8 cellular contexts compared by ENCODE assay signal in the genomic region with DNA sequence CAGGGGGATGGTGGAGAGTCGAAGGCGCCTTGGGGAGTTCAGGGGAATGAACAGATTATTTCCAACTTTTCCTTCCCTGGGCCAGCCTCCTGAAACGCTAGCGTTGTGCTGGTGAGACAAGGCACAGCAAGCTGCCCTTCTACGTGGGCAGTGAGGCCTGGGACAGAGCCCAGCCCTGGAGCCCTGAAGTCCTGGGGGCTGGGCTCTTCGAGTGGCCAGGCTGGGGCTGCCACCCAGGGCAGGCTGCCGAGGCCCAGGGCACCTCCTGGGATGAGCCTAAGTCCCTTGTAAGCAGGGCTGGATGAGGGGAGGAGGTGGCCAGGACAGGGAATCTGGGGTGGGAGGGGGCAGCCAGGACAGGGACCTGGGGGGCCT. TPM values are rescaled to one million over a fixed set of nuclear protein-coding genes. Genes with fewer than 3 reads are reported as not detected.
DNase-seq lines count a peak whose midpoint lies in the region; ATAC-seq and TF ChIP-seq lines count a peak whose summit lies in the region.

No MANE protein-coding gene starts in this region.

- peak overlapping the region; percentile 82 for H3K4me3 Mint-ChIP-seq in CD4-positive, alpha-beta T cell
- peak overlapping the region; percentile 76 for H3K4me3 Mint-ChIP-seq in endothelial cell (ENCODE audit: unreplicated experiment)
- H3K4me3 Mint-ChIP-seq in neural progenitor cell: peak overlapping the region; percentile 83

- no peak overlapping the region for H2AFZ ChIP-seq in OCI-LY1 (ENCODE audit: low read length)
- peak overlapping the region; percentile 46 for H2AFZ ChIP-seq in neural progenitor cell (replicated peaks)

- intact Hi-C loops in CD4-positive, alpha-beta T cell (cut with DNase I, micrococcal nuclease): loop anchor here in 1 of 2 experiments (2.0 to 10.0 kb wide), 3 partner anchors 42 to 826 kb away; a partner anchor contains a TSS

- H3K4me1 ChIP-seq in OCI-LY1 (ENCODE audit: insufficient read depth, low read length, severe bottlenecking) (peaks cover 12% of the 10 kb centered on the region), neural progenitor cell (peaks cover 21% of the 10 kb centered on the region)

- POLR2A ChIA-PET in CD4-positive, alpha-beta T cell (lab: Charles Lee): interaction anchor here (2.3 kb wide), 1 partner anchor 42 kb away, joined by 9 read pairs; a partner anchor contains a TSS

- no peak for TF ChIP-seq CTCF in CD4-positive, alpha-beta T cell (IDR thresholded peaks at IDR 0.05)
- TF ChIP-seq CTCF in OCI-LY1 (IDR thresholded peaks at IDR 0.05; ENCODE audit: low read length) (no peak), endothelial cell (IDR thresholded peaks at IDR 0.05; ENCODE audit: unreplicated experiment) (no peak), neural progenitor cell (IDR thresholded peaks at IDR 0.05) (no peak)

- no peaks in the 10 kb centered on the region for H3K9me3 ChIP-seq in CD4-positive, alpha-beta T cell (ENCODE audit: control insufficient read depth, low read length)
- no peaks in the 10 kb centered on the region for H3K9me3 ChIP-seq in OCI-LY1 (ENCODE audit: low read length)
- no peaks in the 10 kb centered on the region for H3K9me3 ChIP-seq in neural progenitor cell (ENCODE audit: low read depth)

- peak overlapping the region; percentile 86 for H3K27ac Mint-ChIP-seq in CD4-positive, alpha-beta T cell
- H3K27ac Mint-ChIP-seq in endothelial cell (ENCODE audit: unreplicated experiment) (no peak overlapping the region), neural progenitor cell (peak overlapping the region; percentile 89)

- CTCF ChIA-PET in CD4-positive, alpha-beta T cell (lab: Charles Lee): no interaction called here

- no peaks in the 10 kb centered on the region for H3K36me3 Mint-ChIP-seq in CD4-positive, alpha-beta T cell (ENCODE audit: low read depth)
- no peaks in the 10 kb centered on the region for H3K36me3 Mint-ChIP-seq in endothelial cell (ENCODE audit: low read depth, unreplicated experiment)
- no peaks in the 10 kb centered on the region for H3K36me3 Mint-ChIP-seq in neural progenitor cell

- no peak overlapping the region for H3K27ac ChIP-seq in CD4-positive, alpha-beta T cell (ENCODE audit: low read depth, low read length)
- no peak overlapping the region for H3K27ac ChIP-seq in OCI-LY1 (ENCODE audit: low read depth, low read length, poor library complexity, severe bottlenecking)
- peak overlapping the region; percentile 57 for H3K27ac ChIP-seq in neural progenitor cell

- no peaks in the 10 kb centered on the region for H3K9me3 Mint-ChIP-seq in CD4-positive, alpha-beta T cell
- no peaks in the 10 kb centered on the region for H3K9me3 Mint-ChIP-seq in endothelial cell (ENCODE audit: unreplicated experiment)
- H3K9me3 Mint-ChIP-seq in neural progenitor cell: no peaks in the 10 kb centered on the region

- H3K4me3 ChIP-seq in OCI-LY1 (ENCODE audit: low read depth, low read length, poor library complexity, severe bottlenecking) (peak overlapping the region; percentile 57), neural progenitor cell (peak overlapping the region; percentile 53)

- H4K20me1 ChIP-seq in OCI-LY1 (ENCODE audit: insufficient read depth, low read length): no peaks in the 10 kb centered on the region
- H4K20me1 ChIP-seq in neural progenitor cell (ENCODE audit: low read depth): no peaks in the 10 kb centered on the region

- H3K9ac ChIP-seq in OCI-LY1 (ENCODE audit: low read length): peak overlapping the region; percentile 76
- H3K9ac ChIP-seq in neural progenitor cell: peak overlapping the region; percentile 29

- H3K4me2 ChIP-seq in OCI-LY1 (ENCODE audit: low read length): peak overlapping the region; percentile 80
- peak overlapping the region; percentile 81 for H3K4me2 ChIP-seq in neural progenitor cell

- H3K36me3 ChIP-seq in OCI-LY1 (ENCODE audit: insufficient read depth, low read length) (no peaks in the 10 kb centered on the region), neural progenitor cell (no peaks in the 10 kb centered on the region)

- no peaks in the 10 kb centered on the region for H3K27me3 ChIP-seq in CD4-positive, alpha-beta T cell (ENCODE audit: control insufficient read depth, insufficient read depth, low read length)
- peaks cover 8% of the 10 kb centered on the region; the same call in 1 of the 2 replicates for H3K27me3 ChIP-seq in OCI-LY1 (ENCODE audit: insufficient read depth, low read length)
- H3K27me3 ChIP-seq in neural progenitor cell: no peaks in the 10 kb centered on the region

- no peak for DNase-seq in CD4-positive, alpha-beta T cell
- DNase-seq in endothelial cell (ENCODE audit: low spot score) (no peak), neural progenitor cell (ENCODE audit: low spot score) (no peak), SHP77 treated with DMSO at 0.1 percent for 48 hours (lab: John Stamatoyannopoulos, UW) (no peak), KG1 (lab: John Stamatoyannopoulos, UW) (no peak), NCI-H510A treated with DMSO at 0.1 percent for 48 hours (lab: John Stamatoyannopoulos, UW) (no peak)

- H3K9me2 ChIP-seq in OCI-LY1 (ENCODE audit: low read depth, low read length): no peaks in the 10 kb centered on the region

- no peaks in the 10 kb centered on the region for H3K27me3 Mint-ChIP-seq in CD4-positive, alpha-beta T cell
- H3K27me3 Mint-ChIP-seq in endothelial cell (ENCODE audit: unreplicated experiment) (peaks cover 4% of the 10 kb centered on the region), neural progenitor cell (ENCODE audit: insufficient read depth, low read depth) (no peaks in the 10 kb centered on the region)

- H3K4me1 Mint-ChIP-seq in CD4-positive, alpha-beta T cell (ENCODE audit: low read depth): peaks cover 5% of the 10 kb centered on the region
- no peaks in the 10 kb centered on the region for H3K4me1 Mint-ChIP-seq in endothelial cell (ENCODE audit: unreplicated experiment)
- peaks cover 6% of the 10 kb centered on the region for H3K4me1 Mint-ChIP-seq in neural progenitor cell

- H3K79me2 ChIP-seq in OCI-LY1 (ENCODE audit: insufficient read depth, low read length) (no peaks in the 10 kb centered on the region), neural progenitor cell (ENCODE audit: low read depth) (no peaks in the 10 kb centered on the region)

- ATAC-seq in CD4-positive, alpha-beta T cell (ENCODE audit: poor library complexity): no peak
- no peak for ATAC-seq in GM21390 (IDR thresholded peaks at IDR 0.05; ENCODE audit: unreplicated experiment)

- H3F3A ChIP-seq in OCI-LY1 (ENCODE audit: insufficient read depth, low read length): no peaks in the 10 kb centered on the region
- peaks cover 18% of the 10 kb centered on the region for H3F3A ChIP-seq in neural progenitor cell (ENCODE audit: low read depth)

RNA-seq across cellular contexts. Expression of a gene that starts 1.4 kb away (rescaled TPM):
- total RNA-seq in CD4-positive, alpha-beta T cell: 1 to 10 TPM; 1.3 to 1.5 TPM
- 1.5 TPM for total RNA-seq in endothelial cell (ENCODE audit: unreplicated experiment)
- 0.19 TPM in 1 of 2 replicates, not detected in the other for total RNA-seq in neural progenitor cell (ENCODE audit: low replicate concordance)

RNA-seq across cellular contexts. Expression of a gene that starts 5.6 kb away (rescaled TPM):
- not detected for total RNA-seq in CD4-positive, alpha-beta T cell
- total RNA-seq in endothelial cell (ENCODE audit: unreplicated experiment): 1.1 TPM
- not detected in 2 replicates for total RNA-seq in neural progenitor cell (ENCODE audit: low replicate concordance)

RNA-seq across cellular contexts. Expression of a gene that starts 6.1 kb away (rescaled TPM):
- 10 to 100 TPM; 41.0 to 41.7 TPM for total RNA-seq in CD4-positive, alpha-beta T cell
- total RNA-seq in endothelial cell (ENCODE audit: unreplicated experiment) (100.0 TPM), neural progenitor cell (ENCODE audit: low replicate concordance) (21.5 and 85.1 TPM in 2 replicates)

RNA-seq across cellular contexts. Expression of a gene that starts 26.7 kb away (rescaled TPM):
- 10 to 100 TPM; 40.6 to 41.0 TPM for total RNA-seq in CD4-positive, alpha-beta T cell
- total RNA-seq in endothelial cell (ENCODE audit: unreplicated experiment) (not detected), neural progenitor cell (ENCODE audit: low replicate concordance) (not detected in 2 replicates)

RNA-seq across cellular contexts. Expression of a gene that starts 32.1 kb away (rescaled TPM):
- total RNA-seq in CD4-positive, alpha-beta T cell: 1 to 10 TPM in 1 of 2 experiments, under 1 TPM in 1; 0.93 to 1.0 TPM
- total RNA-seq in endothelial cell (ENCODE audit: unreplicated experiment): not detected
- total RNA-seq in neural progenitor cell (ENCODE audit: low replicate concordance): 0.09 TPM in 1 of 2 replicates, not detected in the other
